20 cellular contexts compared by ENCODE assay signal in genomic region chr9:130555968-130556367, GRCh38. TPM values are rescaled to one million over a fixed set of nuclear protein-coding genes. Genes with fewer than 3 reads are reported as not detected.
DNase-seq lines count a peak whose midpoint lies in the region; ATAC-seq, FAIRE-seq and TF ChIP-seq lines count a peak whose summit lies in the region.
"Had no signal": no experiment of that assay in that cellular context is flagged by ENCODE, and none has a peak within 500 bp of the region (broad histone marks: within the 10 kb centered on the region; RNA-seq: fewer than 3 reads in every experiment).

No MANE protein-coding gene starts in this region.

- no peaks in the 10 kb centered on the region for H3K4me1 ChIP-seq in astrocyte (ENCODE audit: insufficient read depth, low read length)
- H3K4me1 ChIP-seq in mucosa of descending colon (ENCODE audit: low read depth), result no peaks in the 10 kb centered on the region
- H3K4me1 ChIP-seq: SJSA1 had no signal

- H3K9me3 Mint-ChIP-seq in astrocyte (ENCODE audit: unreplicated experiment), result peaks cover 3% of the 10 kb centered on the region
- no peaks in the 10 kb centered on the region for H3K9me3 Mint-ChIP-seq in activated naive CD4-positive, alpha-beta T cell treated with anti-CD3 and anti-CD28 coated beads, Interleukin-2, amount 50 U/mL, for 72 hours
- H3K9me3 Mint-ChIP-seq: activated CD8-positive, alpha-beta T cell treated with anti-CD3 and anti-CD28 coated beads for 36 hours; CD8-positive, alpha-beta memory T cell had no signal

- no peaks in the 10 kb centered on the region for H4K20me1 ChIP-seq in astrocyte (ENCODE audit: insufficient read depth, low read length)

- no peak overlapping the region for H3K9ac ChIP-seq in astrocyte (ENCODE audit: low read length)

- no peak for ATAC-seq in activated naive CD4-positive, alpha-beta T cell treated with anti-CD3 and anti-CD28 coated beads, Interleukin-2, amount 50 U/mL, for 72 hours
- no peak for ATAC-seq in mucosa of descending colon
- ATAC-seq: activated CD8-positive, alpha-beta T cell treated with anti-CD3 and anti-CD28 coated beads for 36 hours; stimulated activated memory B cell treated with anti-CD40 and anti-IgM and Interleukin-4, amounts not matched to agents 10 μg/mL and 1 μg/mL and 100 μg/mL, for 72 hours had no signal

- peaks cover 3% of the 10 kb centered on the region for H3K27me3 ChIP-seq in astrocyte (ENCODE audit: insufficient read depth, low read length)

- H3K79me2 ChIP-seq in astrocyte (ENCODE audit: insufficient read depth, low read length), result no peaks in the 10 kb centered on the region

- peaks cover 8% of the 10 kb centered on the region for H3K27me3 Mint-ChIP-seq in astrocyte (ENCODE audit: low read depth, unreplicated experiment)

- TF ChIP-seq CTCF in astrocyte (IDR thresholded peaks at IDR 0.05; ENCODE audit: insufficient read depth, low read depth, low read length), result no peak
- TF ChIP-seq CTCF in mucosa of descending colon (IDR thresholded peaks at IDR 0.05), result no peak

- no peaks in the 10 kb centered on the region for H3K36me3 ChIP-seq in astrocyte (ENCODE audit: insufficient read depth, low read length)
- H3K36me3 ChIP-seq in mucosa of descending colon (ENCODE audit: low read depth), result no peaks in the 10 kb centered on the region
- H3K36me3 ChIP-seq: SJSA1, thoracic aorta had no signal

- no peak overlapping the region for H3K4me2 ChIP-seq in astrocyte (ENCODE audit: low read length)

- H3K9me3 ChIP-seq in astrocyte (ENCODE audit: insufficient read depth, low read depth, low read length) (no peaks in the 10 kb centered on the region), mucosa of descending colon (no peaks in the 10 kb centered on the region)
- H3K9me3 ChIP-seq: SJSA1, thoracic aorta had no signal

- peak; percentile 44 for DNase-seq in Caki2 (ENCODE audit: low read depth)
- peak; percentile 43 for DNase-seq in HPDE6-E6E7 (ENCODE audit: extremely low spot score)
- peak; percentile 27 for DNase-seq in astrocyte (ENCODE audit: low read depth)
- peak; percentile 93 for DNase-seq in kidney tubule cell (ENCODE audit: low spot score)
- no peak for DNase-seq in NOMO-1 (lab: John Stamatoyannopoulos, UW; ENCODE audit: unreplicated experiment in 2 of 2)
- no peak for DNase-seq in activated naive CD4-positive, alpha-beta T cell treated with anti-CD3 and anti-CD28 coated beads, Interleukin-2, amount 50 U/mL, for 72 hours (ENCODE audit: low spot score in 2 of 2)
- DNase-seq in T1000 (lab: John Stamatoyannopoulos, UW), result no peak
- no peak for DNase-seq in mucosa of descending colon
- DNase-seq: activated CD8-positive, alpha-beta T cell treated with anti-CD3 and anti-CD28 coated beads for 36 hours; activated naive CD4-positive, alpha-beta T cell; activated T-cell treated with anti-CD3 and anti-CD28 coated beads, Interleukin-2, amount 50 U/mL, for 1 hour; CD8-positive, alpha-beta memory T cell; cerebellar nuclear complex; effector CD4-positive, alpha-beta T cell; H7; NCI-H1930; occipital lobe had no signal

- H3K4me3 Mint-ChIP-seq in astrocyte (ENCODE audit: unreplicated experiment), result no peak overlapping the region
- H3K4me3 Mint-ChIP-seq: activated CD8-positive, alpha-beta T cell treated with anti-CD3 and anti-CD28 coated beads for 36 hours; CD8-positive, alpha-beta memory T cell; stimulated activated memory B cell treated with anti-CD40 and anti-IgM and Interleukin-4, amounts not matched to agents 10 μg/mL and 1 μg/mL and 100 μg/mL, for 72 hours had no signal

- in situ Hi-C loops in Caki2 (cut with HindIII; ENCODE audit: low pct_unique_long_range_greater_than_20kb, low sequenced_read_pairs), result no loop called here

- no peak overlapping the region for H3K27ac ChIP-seq in astrocyte (ENCODE audit: low read depth, low read length)
- H3K27ac ChIP-seq: SJSA1, thoracic aorta had no signal

- no peak for FAIRE-seq in astrocyte (lab: Jason Lieb, UNC)

- peaks cover 6% of the 10 kb centered on the region for H3K4me1 Mint-ChIP-seq in astrocyte (ENCODE audit: low read depth, unreplicated experiment)
- H3K4me1 Mint-ChIP-seq: CD8-positive, alpha-beta memory T cell; stimulated activated memory B cell treated with anti-CD40 and anti-IgM and Interleukin-4, amounts not matched to agents 10 μg/mL and 1 μg/mL and 100 μg/mL, for 72 hours had no signal

- intact Hi-C loops in mucosa of descending colon (cut with DNase I, micrococcal nuclease), result no loop called here

- H3K36me3 Mint-ChIP-seq in astrocyte (ENCODE audit: low read depth, unreplicated experiment), result no peaks in the 10 kb centered on the region
- no peaks in the 10 kb centered on the region for H3K36me3 Mint-ChIP-seq in activated naive CD4-positive, alpha-beta T cell treated with anti-CD3 and anti-CD28 coated beads, Interleukin-2, amount 50 U/mL, for 72 hours
- H3K36me3 Mint-ChIP-seq: CD8-positive, alpha-beta memory T cell; stimulated activated memory B cell treated with anti-CD40 and anti-IgM and Interleukin-4, amounts not matched to agents 10 μg/mL and 1 μg/mL and 100 μg/mL, for 72 hours had no signal

- H3K4me3 ChIP-seq in astrocyte (ENCODE audit: insufficient read depth, low read depth, low read length) (no peak overlapping the region), mucosa of descending colon (no peak overlapping the region)
- H3K4me3 ChIP-seq: SJSA1, thoracic aorta had no signal

- H3K27ac Mint-ChIP-seq in astrocyte (ENCODE audit: unreplicated experiment), result no peak overlapping the region
- no peak overlapping the region for H3K27ac Mint-ChIP-seq in activated naive CD4-positive, alpha-beta T cell treated with anti-CD3 and anti-CD28 coated beads, Interleukin-2, amount 50 U/mL, for 72 hours
- H3K27ac Mint-ChIP-seq: activated CD8-positive, alpha-beta T cell treated with anti-CD3 and anti-CD28 coated beads for 36 hours; CD8-positive, alpha-beta memory T cell; stimulated activated memory B cell treated with anti-CD40 and anti-IgM and Interleukin-4, amounts not matched to agents 10 μg/mL and 1 μg/mL and 100 μg/mL, for 72 hours had no signal

- H2AFZ ChIP-seq in astrocyte (ENCODE audit: low read depth, low read length), result no peak overlapping the region

RNA-seq across cellular contexts. Expression of gene FUBP3, which starts 23.4 kb away (rescaled TPM):
- 23.8 and 28.4 TPM in 2 replicates for total RNA-seq in Caki2 (2014; rRNA removed; shearing (Covaris generic); ENCODE audit: low replicate concordance)
- 57.6 and 64.6 TPM in 2 replicates for total RNA-seq in astrocyte
- total RNA-seq in activated naive CD4-positive, alpha-beta T cell treated with anti-CD3 and anti-CD28 coated beads, Interleukin-2, amount 50 U/mL, for 72 hours, result 10 to 100 TPM; 34.0 to 38.7 TPM
- 10 to 100 TPM; 36.5 to 56.5 (median 43.3) TPM for total RNA-seq in mucosa of descending colon

Comparison
In these comparisons a context has a peak if more than half of its experiments do, and no peak if none do; other contexts are left out.
1. DNase-seq: peak in Caki2 (single experiment), HPDE6-E6E7 (single experiment), astrocyte (single experiment) and kidney tubule cell (single experiment); none in NOMO-1 (0 of 2), activated naive CD4-positive, alpha-beta T cell treated with anti-CD3 and anti-CD28 coated beads, Interleukin-2, amount 50 U/mL, for 72 hours (0 of 2), T1000 (single experiment) and mucosa of descending colon (0 of 3).